In the genomic region with DNA sequence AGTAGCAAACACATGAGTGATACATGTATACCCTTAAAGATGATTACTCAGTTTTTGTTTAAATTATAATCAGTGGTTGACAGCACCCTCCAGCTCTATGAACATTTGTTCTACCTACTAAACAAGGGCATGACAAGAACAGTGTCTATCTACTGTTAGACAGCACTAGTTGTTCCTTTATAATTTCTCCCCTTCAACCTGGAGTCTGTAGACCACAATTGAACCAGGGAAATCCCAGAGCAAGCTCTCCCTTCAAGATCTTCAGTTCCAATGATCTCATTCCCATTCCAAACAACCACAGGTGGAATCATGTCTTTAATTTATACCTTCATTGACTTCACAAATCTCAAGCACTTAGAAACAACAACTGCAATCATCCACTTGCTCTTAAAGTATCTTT, we compare ENCODE assay signal across 18 cellular contexts.
"Had no signal": no experiment of that assay in that cellular context is flagged by ENCODE, and none has a peak within 500 bp of the region (broad histone marks: within the 10 kb centered on the region; RNA-seq: fewer than 3 reads in every experiment).

No MANE protein-coding gene starts in this region.

- H3K4me1 ChIP-seq: gastroesophageal sphincter, right atrium auricular region, stomach, testis, upper lobe of right lung had no signal

- H3K9me3 ChIP-seq: gastroesophageal sphincter, right atrium auricular region, stomach, testis, upper lobe of right lung had no signal

- H3K36me3 ChIP-seq: cardiac muscle cell, gastroesophageal sphincter, right atrium auricular region, stomach, upper lobe of right lung had no signal

- DNase-seq: activated CD4-positive, alpha-beta T cell treated with anti-CD3 and anti-CD28 coated beads, Interleukin-2, amount 10 ng/mL, durations not matched to agents 7 days and 5 days; activated CD8-positive, alpha-beta memory T cell treated with anti-CD3 and anti-CD28 coated beads, Interleukin-2, amount 50 U/mL, for 48 hours; activated gamma-delta T cell; activated T-cell treated with anti-CD3 and anti-CD28 coated beads, Interleukin-2, amount 50 U/mL, for 72 hours; anterior cingulate cortex; left ventricle myocardium superior; nucleus accumbens; small intestine; stomach; T-cell; T-helper 9 cell; testis; upper lobe of right lung had no signal

- H3K4me3 ChIP-seq: cardiac muscle cell, gastroesophageal sphincter, right atrium auricular region, stomach, testis, upper lobe of right lung had no signal

- H3K27me3 ChIP-seq: cardiac muscle cell, right atrium auricular region, stomach, testis, upper lobe of right lung had no signal

- H3K27ac ChIP-seq: cardiac muscle cell, epithelial cell of prostate, gastroesophageal sphincter, right atrium auricular region, stomach, testis, upper lobe of right lung had no signal

- ATAC-seq: activated T-cell treated with anti-CD3 and anti-CD28 coated beads, Interleukin-2, amount 50 U/mL, for 72 hours; gastroesophageal sphincter; left ventricle myocardium superior; natural killer cell treated with Interleukin-12 subunit alpha and Interleukin-12 subunit beta and Interleukin-15 and Interleukin-18, amount 100 ng/mL, for 72 hours; T-cell; upper lobe of right lung had no signal
